Comparison of ENCODE assay signal across 21 cellular contexts in the genomic region with DNA sequence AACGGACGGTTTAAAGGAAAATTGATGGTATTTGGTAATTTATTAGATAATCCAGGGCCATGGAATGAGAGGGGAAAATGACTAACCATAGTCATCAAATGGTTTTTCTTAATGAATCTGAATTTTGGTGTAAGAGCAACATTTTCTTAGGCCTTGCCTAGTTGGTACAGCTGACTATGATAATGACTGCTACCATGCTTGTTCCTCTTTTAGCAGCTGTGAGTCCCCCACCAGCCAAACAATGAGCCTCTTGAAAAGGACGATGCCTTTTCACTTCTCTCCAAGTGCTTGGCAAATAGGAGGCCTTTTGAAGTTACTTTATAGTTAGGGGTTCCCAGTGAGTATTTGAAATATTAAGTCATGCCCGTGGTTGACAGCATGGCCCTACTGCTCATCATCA.
"Had no signal": no experiment of that assay in that cellular context is flagged by ENCODE, and none has a peak within 500 bp of the region (broad histone marks: within the 10 kb centered on the region; RNA-seq: fewer than 3 reads in every experiment).

No MANE protein-coding gene starts in this region.

- ATAC-seq: esophagus mucosa; gastrocnemius medialis; left lobe of liver; naive thymus-derived CD8-positive, alpha-beta T cell; psoas muscle; sciatic nerve; stimulated activated memory B cell treated with anti-CD40 and anti-IgM and Interleukin-4, amounts not matched to agents 10 μg/mL and 1 μg/mL and 100 μg/mL, for 72 hours; stimulated activated naive CD8-positive, alpha-beta T cell treated with anti-CD3 and anti-CD28 coated beads, Interleukin-15, amount 100 ng/mL, for 72 hours; upper lobe of right lung had no signal

- H3K9me3 Mint-ChIP-seq: stimulated activated naive CD8-positive, alpha-beta T cell treated with anti-CD3 and anti-CD28 coated beads, Interleukin-15, amount 100 ng/mL, for 72 hours had no signal

- H3K27me3 Mint-ChIP-seq: naive thymus-derived CD8-positive, alpha-beta T cell; stimulated activated memory B cell treated with anti-CD40 and anti-IgM and Interleukin-4, amounts not matched to agents 10 μg/mL and 1 μg/mL and 100 μg/mL, for 72 hours; stimulated activated naive CD8-positive, alpha-beta T cell treated with anti-CD3 and anti-CD28 coated beads, Interleukin-15, amount 100 ng/mL, for 72 hours had no signal

- H3K4me3 ChIP-seq: gastrocnemius medialis, psoas muscle, spleen, testis, tibial nerve, upper lobe of right lung had no signal

- H3K27ac ChIP-seq: gastrocnemius medialis, neutrophil, psoas muscle, spleen, testis, tibial nerve, upper lobe of right lung had no signal

- H3K9me3 ChIP-seq: gastrocnemius medialis, neutrophil, psoas muscle, testis, upper lobe of right lung had no signal

- H3K4me3 Mint-ChIP-seq: naive thymus-derived CD8-positive, alpha-beta T cell; stimulated activated memory B cell treated with anti-CD40 and anti-IgM and Interleukin-4, amounts not matched to agents 10 μg/mL and 1 μg/mL and 100 μg/mL, for 72 hours; stimulated activated naive CD8-positive, alpha-beta T cell treated with anti-CD3 and anti-CD28 coated beads, Interleukin-15, amount 100 ng/mL, for 72 hours had no signal

- H3K4me1 ChIP-seq: gastrocnemius medialis, spleen, testis, tibial nerve, upper lobe of right lung had no signal

- DNase-seq: effector memory CD4-positive, alpha-beta T cell; gastrocnemius medialis; glutamatergic neuron; islet precursor cell; mammary epithelial cell; naive thymus-derived CD8-positive, alpha-beta T cell; psoas muscle; retina; spleen; stimulated activated CD4-positive, alpha-beta T cell treated with anti-CD3 and anti-CD28 coated beads, Interleukin-15, amount 100 ng/mL, for 24 hours; stimulated activated CD4-positive, alpha-beta T cell treated with anti-CD3 and anti-CD28 coated beads, Interleukin-1b, Interleukin-23, amount 100 ng/mL, for 48 hours; stimulated activated CD4-positive, alpha-beta T cell treated with anti-CD3 and anti-CD28 coated beads, Interleukin-4, amount 100 ng/mL, for 24 hours; stimulated activated naive CD8-positive, alpha-beta T cell treated with anti-CD3 and anti-CD28 coated beads, Interleukin-15, amount 100 ng/mL, for 72 hours; testis; upper lobe of right lung had no signal

- H3K27me3 ChIP-seq: gastrocnemius medialis, neutrophil, spleen, testis, tibial nerve, upper lobe of right lung had no signal

- H3K27ac Mint-ChIP-seq: naive thymus-derived CD8-positive, alpha-beta T cell; stimulated activated memory B cell treated with anti-CD40 and anti-IgM and Interleukin-4, amounts not matched to agents 10 μg/mL and 1 μg/mL and 100 μg/mL, for 72 hours; stimulated activated naive CD8-positive, alpha-beta T cell treated with anti-CD3 and anti-CD28 coated beads, Interleukin-15, amount 100 ng/mL, for 72 hours had no signal

- H3K36me3 ChIP-seq: gastrocnemius medialis, neutrophil, upper lobe of right lung had no signal

- H3K4me1 Mint-ChIP-seq: stimulated activated memory B cell treated with anti-CD40 and anti-IgM and Interleukin-4, amounts not matched to agents 10 μg/mL and 1 μg/mL and 100 μg/mL, for 72 hours; stimulated activated naive CD8-positive, alpha-beta T cell treated with anti-CD3 and anti-CD28 coated beads, Interleukin-15, amount 100 ng/mL, for 72 hours had no signal
